16 cellular contexts compared by ENCODE assay signal in genomic region chr18:2237706-2238105, GRCh38.
DNase-seq lines count a peak whose midpoint lies in the region; ATAC-seq and TF ChIP-seq lines count a peak whose summit lies in the region.
"Had no signal": no experiment of that assay in that cellular context is flagged by ENCODE, and none has a peak within 500 bp of the region (broad histone marks: within the 10 kb centered on the region; RNA-seq: fewer than 3 reads in every experiment).

No MANE protein-coding gene starts in this region.

- H3K4me1 Mint-ChIP-seq in mesothelial cell of epicardium = peaks cover 47% of the 10 kb centered on the region
- no peaks in the 10 kb centered on the region for H3K4me1 Mint-ChIP-seq in activated CD4-positive, alpha-beta T cell treated with anti-CD3 and anti-CD28 coated beads for 36 hours
- H3K4me1 Mint-ChIP-seq: CD4-positive, CD25-positive, alpha-beta regulatory T cell had no signal

- H3K56ac ChIP-seq in IMR-90 (ENCODE audit: extremely low read depth, insufficient read depth, low read length) = no peak overlapping the region

- H3K9ac ChIP-seq in IMR-90 (ENCODE audit: low read depth, low read length) (no peak overlapping the region), smooth muscle cell (ENCODE audit: low read depth) (no peak overlapping the region)

- H3K4me1 ChIP-seq in IMR-90 (ENCODE audit: control insufficient read depth, insufficient read depth, low read length) (peaks cover 5% of the 10 kb centered on the region; the same call in 1 of the 2 replicates), smooth muscle cell (ENCODE audit: low read depth) (peaks cover 14% of the 10 kb centered on the region)

- peak overlapping the region; percentile 37; the same call in 1 of the 2 replicates for H2BK120ac ChIP-seq in IMR-90 (ENCODE audit: low read depth, low read length)

- in situ Hi-C loops in IMR-90 (cut with MboI; ENCODE audit: low sequenced_read_pairs) = no loop called here

- H4K20me1 ChIP-seq in IMR-90 (ENCODE audit: insufficient read depth, low read length) (no peaks in the 10 kb centered on the region), smooth muscle cell (ENCODE audit: low read depth) (no peaks in the 10 kb centered on the region)

- ATAC-seq in IMR-90 (ENCODE audit: low read depth) = no peak
- ATAC-seq in activated CD4-positive, alpha-beta T cell treated with anti-CD3 and anti-CD28 coated beads for 36 hours = no peak
- no peak for ATAC-seq in Right ventricle myocardium inferior

- H3K27ac Mint-ChIP-seq in mesothelial cell of epicardium = peak overlapping the region; percentile 94
- no peak overlapping the region for H3K27ac Mint-ChIP-seq in activated CD4-positive, alpha-beta T cell treated with anti-CD3 and anti-CD28 coated beads for 36 hours
- H3K27ac Mint-ChIP-seq: CD4-positive, CD25-positive, alpha-beta regulatory T cell; H9 had no signal

- no peaks in the 10 kb centered on the region for H3K27me3 Mint-ChIP-seq in mesothelial cell of epicardium (ENCODE audit: low read depth)
- H3K27me3 Mint-ChIP-seq in activated CD4-positive, alpha-beta T cell treated with anti-CD3 and anti-CD28 coated beads for 36 hours = peaks cover 5% of the 10 kb centered on the region

- H3K4ac ChIP-seq in IMR-90 (ENCODE audit: low read depth, low read length) = no peak overlapping the region

- no peak overlapping the region for H4K91ac ChIP-seq in IMR-90 (ENCODE audit: insufficient read depth, low read depth, low read length)

- H3K18ac ChIP-seq in IMR-90 (ENCODE audit: low read depth, low read length) = no peak overlapping the region

- no peaks in the 10 kb centered on the region for H3K79me2 ChIP-seq in smooth muscle cell (ENCODE audit: low read depth)

- no peak overlapping the region for H4K5ac ChIP-seq in IMR-90 (ENCODE audit: low read depth, low read length)

- H3K27me3 ChIP-seq in IMR-90 (ENCODE audit: control insufficient read depth, insufficient read depth, low read length) (no peaks in the 10 kb centered on the region; the same call in 1 of the 2 replicates), smooth muscle cell (ENCODE audit: low read depth) (no peaks in the 10 kb centered on the region)

- H3K4me2 ChIP-seq in IMR-90 (ENCODE audit: low read depth, low read length) = no peak overlapping the region
- H3K4me2 ChIP-seq in smooth muscle cell = peak overlapping the region; percentile 83

- no TSS peak for BruUV-seq in IMR-90 (replicated peaks; lab: Mats Ljungman, UMichigan)

- no peak overlapping the region for H2BK15ac ChIP-seq in IMR-90 (ENCODE audit: low read depth, low read length)

- dilution Hi-C loops in IMR-90 (cut with HindIII; ENCODE audit: low sequenced_read_pairs, unreplicated experiment) = no loop called here

- H3K9me1 ChIP-seq in IMR-90 (ENCODE audit: insufficient read depth, low read length) = 0 out of 2 replicates have a peak, but pooled peaks cover 2% of the 10 kb centered on the region

- no peak overlapping the region for H2AK5ac ChIP-seq in IMR-90 (ENCODE audit: low read depth, low read length)

- WGBS in IMR-90 (ENCODE audit: extremely low coverage in 2 of 2, insufficient read length in 1 of 2), 2 experiments = no CpG with 5 or more reads among the region's 7 CpGs
- WGBS in smooth muscle cell (ENCODE audit: low lambda C conversion rate) = 27% methylated on average over 7 of the region's 7 CpGs

- no peak overlapping the region for H4K8ac ChIP-seq in IMR-90 (ENCODE audit: low read depth in 2 of 2, low read length in 2 of 2)

- H3F3A ChIP-seq in smooth muscle cell (ENCODE audit: low read depth) = peaks cover 7% of the 10 kb centered on the region

- intact Hi-C loops in IMR-90 (cut with micrococcal nuclease) = no loop called here
- intact Hi-C loops in activated CD4-positive, alpha-beta T cell treated with anti-CD3 and anti-CD28 coated beads for 36 hours (cut with DNase I, micrococcal nuclease) = no loop called here
- intact Hi-C loops in Right ventricle myocardium inferior (cut with DNase I) = no loop called here

- H3K4me3 Mint-ChIP-seq in mesothelial cell of epicardium = peak overlapping the region; percentile 9
- H3K4me3 Mint-ChIP-seq in activated CD4-positive, alpha-beta T cell treated with anti-CD3 and anti-CD28 coated beads for 36 hours = no peak overlapping the region
- H3K4me3 Mint-ChIP-seq: CD4-positive, CD25-positive, alpha-beta regulatory T cell; H9 had no signal

- H3K27ac ChIP-seq in IMR-90 (ENCODE audit: insufficient read depth, low read length) (no peak overlapping the region), smooth muscle cell (ENCODE audit: low read depth) (peak overlapping the region; percentile 53)
- H3K27ac ChIP-seq: SK-N-MC had no signal

- H3K4me3 ChIP-seq in IMR-90 (ENCODE audit: insufficient read depth, low read depth, low read length) = no peak overlapping the region
- H3K4me3 ChIP-seq in smooth muscle cell = no peak overlapping the region
- H3K4me3 ChIP-seq: SK-N-MC had no signal

- no peaks in the 10 kb centered on the region for H3K9me3 Mint-ChIP-seq in mesothelial cell of epicardium
- no peaks in the 10 kb centered on the region for H3K9me3 Mint-ChIP-seq in activated CD4-positive, alpha-beta T cell treated with anti-CD3 and anti-CD28 coated beads for 36 hours (ENCODE audit: low read depth)
- H3K9me3 Mint-ChIP-seq: H9 had no signal

- TF ChIP-seq CTCF in IMR-90 (conservative IDR thresholded peaks at IDR 0.05; ENCODE audit: low read depth, low read length) (no peak), mesothelial cell of epicardium (IDR thresholded peaks at IDR 0.05; ENCODE audit: unreplicated experiment) (no peak), smooth muscle cell (IDR thresholded peaks at IDR 0.05; ENCODE audit: borderline replicate concordance, insufficient read depth, poor library complexity, severe bottlenecking) (no peak)

- H2AFZ ChIP-seq in IMR-90 (replicated peaks; ENCODE audit: low read length, poor library complexity) = no peak overlapping the region
- H2AFZ ChIP-seq in smooth muscle cell (ENCODE audit: low read depth) = peak overlapping the region; percentile 12

- no peaks in the 10 kb centered on the region for H3K9me3 ChIP-seq in IMR-90 (ENCODE audit: control insufficient read depth, insufficient read depth, low read length)
- H3K9me3 ChIP-seq in smooth muscle cell (replicated peaks; ENCODE audit: low read depth) = no peaks in the 10 kb centered on the region

- no peak overlapping the region for H3K14ac ChIP-seq in IMR-90 (replicated peaks; ENCODE audit: low read depth, low read length)

- POLR2A ChIA-PET in IMR-90 (lab: Charles Lee; ENCODE audit: unreplicated experiment) = no interaction called here
- POLR2A ChIA-PET in activated CD4-positive, alpha-beta T cell treated with anti-CD3 and anti-CD28 coated beads for 36 hours (lab: Charles Lee) = no interaction called here

- TF ChIP-seq RAD21 in IMR-90 (IDR thresholded peaks at IDR 0.05; ENCODE audit: low read length) = no peak

- H2BK20ac ChIP-seq in IMR-90 (ENCODE audit: low read depth, low read length) = no peak overlapping the region

- CTCF ChIA-PET in IMR-90 (lab: Yijun Ruan, JAX) = interaction anchor here (1.0 kb wide), 1 partner anchor 15 kb away, joined by 3 read pairs; no protein-coding TSS in a partner anchor
- CTCF ChIA-PET in activated CD4-positive, alpha-beta T cell treated with anti-CD3 and anti-CD28 coated beads for 36 hours (lab: Charles Lee) = no interaction called here

- H2BK5ac ChIP-seq in IMR-90 (ENCODE audit: low read depth, low read length, poor library complexity, severe bottlenecking) = no peak overlapping the region

- H3K23ac ChIP-seq in IMR-90 (ENCODE audit: low read depth, low read length) = no peak overlapping the region

- no peak for TF ChIP-seq POLR2A in IMR-90 (IDR thresholded peaks at IDR 0.05; ENCODE audit: low read depth, low read length)

- DNase-seq in IMR-90 (no peak), amniotic epithelial cell (ENCODE audit: low read depth) (peak; percentile 39), mesothelial cell of epicardium (ENCODE audit: low spot score in 2 of 2, unreplicated experiment in 2 of 2) (no peak), smooth muscle cell (lab: John Stamatoyannopoulos, UW; ENCODE audit: unreplicated experiment) (no peak), Right ventricle myocardium inferior (ENCODE audit: missing footprints) (no peak)
- DNase-seq in activated T-cell treated with anti-CD3 and anti-CD28 coated beads, Interleukin-2, amount 50 U/mL, for 48 hours = no peak
- no peak for DNase-seq in activated CD4-positive, alpha-beta T cell treated with anti-CD3 and anti-CD28 coated beads for 36 hours
- DNase-seq: CD4-positive, CD25-positive, alpha-beta regulatory T cell; DMS53; H9; NCI-H1048; NCI-H146; NCI-H2081; NCI-H510A treated with DMSO at 0.1 percent for 48 hours; NCI-H82 had no signal

- H3K36me3 ChIP-seq in IMR-90 (ENCODE audit: control insufficient read depth, insufficient read depth, low read length) (no peaks in the 10 kb centered on the region), smooth muscle cell (ENCODE audit: low read depth) (no peaks in the 10 kb centered on the region)

- no peak overlapping the region for H2AK9ac ChIP-seq in IMR-90 (replicated peaks; ENCODE audit: low read depth, low read length, poor library complexity)

- no peaks in the 10 kb centered on the region for H3K79me1 ChIP-seq in IMR-90 (ENCODE audit: low read depth in 1 of 2, low read length in 2 of 2)

- H3K36me3 Mint-ChIP-seq in mesothelial cell of epicardium = no peaks in the 10 kb centered on the region
- no peaks in the 10 kb centered on the region for H3K36me3 Mint-ChIP-seq in activated CD4-positive, alpha-beta T cell treated with anti-CD3 and anti-CD28 coated beads for 36 hours (ENCODE audit: low read depth)
- H3K36me3 Mint-ChIP-seq: CD4-positive, CD25-positive, alpha-beta regulatory T cell had no signal

TF ChIP-seq in IMR-90, 13 proteins besides CTCF, POLR2A, EP300 and RAD21 (continues in another document):
- TF ChIP-seq MXI1 (IDR thresholded peaks at IDR 0.05; ENCODE audit: borderline replicate concordance, low read depth, low read length) (no peak), SMC3 (IDR thresholded peaks at IDR 0.05; ENCODE audit: low read depth, low read length) (no peak), ELK1 (IDR thresholded peaks at IDR 0.05; ENCODE audit: borderline replicate concordance, low read depth, low read length) (no peak), NFE2L2 (IDR thresholded peaks at IDR 0.05; ENCODE audit: low read depth, low read length) (no peak), RFX5 (IDR thresholded peaks at IDR 0.05; ENCODE audit: low read depth, low read length) (no peak), MAFK (IDR thresholded peaks at IDR 0.05; ENCODE audit: low read depth, low read length) (no peak)
